8 cellular contexts compared by ENCODE assay signal in genomic region chrX:44872817-44873414, GRCh38. TPM values are rescaled to one million over a fixed set of nuclear protein-coding genes. Genes with fewer than 3 reads are reported as not detected.
DNase-seq lines count a peak whose midpoint lies in the region; ATAC-seq and TF ChIP-seq lines count a peak whose summit lies in the region.

TSS of gene KDM6A (plus strand) at chrX:44873188. CDS start at chrX:44873552, 364 bp downstream.

- peak within 1 kb of the TSS; percentile 97 for H3K4me2 ChIP-seq in osteoblast (ENCODE audit: insufficient read depth, low read length)

- H3K27ac ChIP-seq in osteoblast (ENCODE audit: low read depth, low read length): peak within 1 kb of the TSS; percentile 84
- H3K27ac ChIP-seq in thoracic aorta: peak within 1 kb of the TSS; percentile 96 to 97

- H3K27me3 ChIP-seq in osteoblast (ENCODE audit: insufficient read depth, low read length) (no peaks in the 10 kb centered on the region), thoracic aorta (replicated peaks; ENCODE audit: insufficient read depth) (no peaks in the 10 kb centered on the region)

- peaks cover 3% of the 10 kb centered on the region for H3K36me3 ChIP-seq in osteoblast (ENCODE audit: insufficient read depth, low read length)
- H3K36me3 ChIP-seq in thoracic aorta: no peaks in the 10 kb centered on the region

- peak; percentile 90 for ATAC-seq in HG02610 (IDR thresholded peaks at IDR 0.05; ENCODE audit: unreplicated experiment)
- peak; percentile 91 for ATAC-seq in thoracic aorta (ENCODE audit: insufficient number of reproducible peaks, low FRiP score, low read depth)

- DNase-seq in NCI-H1092 treated with DMSO at 0.1 percent for 48 hours (lab: John Stamatoyannopoulos, UW) (peak; percentile 98), SKM-1 treated with dmso at 0.1 percent for 144 hours (lab: John Stamatoyannopoulos, UW; ENCODE audit: unreplicated experiment) (peak; percentile 78), glutamatergic neuron (peak; percentile 96), osteoblast (ENCODE audit: insufficient read length, low spot score, missing footprints) (peak; percentile 99), thoracic aorta (ENCODE audit: low spot score) (peak; percentile 88)
- DNase-seq in activated naive CD8-positive, alpha-beta T cell treated with anti-CD3 and anti-CD28 coated beads for 36 hours: peak; percentile 94

- H3K36me3 Mint-ChIP-seq in activated naive CD8-positive, alpha-beta T cell treated with anti-CD3 and anti-CD28 coated beads for 36 hours: peaks cover 6% of the 10 kb centered on the region
- no peaks in the 10 kb centered on the region for H3K36me3 Mint-ChIP-seq in glutamatergic neuron (ENCODE audit: unreplicated experiment)

- peak within 1 kb of the TSS; percentile 99 for H3K4me3 ChIP-seq in GM08714 (ENCODE audit: low read length)
- peak within 1 kb of the TSS; percentile 91 for H3K4me3 ChIP-seq in osteoblast (ENCODE audit: insufficient read depth, low read length)
- H3K4me3 ChIP-seq in thoracic aorta: peak within 1 kb of the TSS; percentile 91

- peak within 1 kb of the TSS; percentile 98 for H3K27ac Mint-ChIP-seq in activated naive CD8-positive, alpha-beta T cell treated with anti-CD3 and anti-CD28 coated beads for 36 hours
- H3K27ac Mint-ChIP-seq in glutamatergic neuron (ENCODE audit: unreplicated experiment): peak within 1 kb of the TSS; percentile 98

- TF ChIP-seq CTCF in glutamatergic neuron (IDR thresholded peaks at IDR 0.05; ENCODE audit: partially characterized antibody, unreplicated experiment): no peak
- TF ChIP-seq CTCF in osteoblast (IDR thresholded peaks at IDR 0.05; ENCODE audit: extremely low read depth, low read depth, low read length): no peak
- no peak for TF ChIP-seq CTCF in thoracic aorta (IDR thresholded peaks at IDR 0.05)

- H2AFZ ChIP-seq in osteoblast (ENCODE audit: low read length): peak within 1 kb of the TSS; percentile 95

- H4K20me1 ChIP-seq in osteoblast (ENCODE audit: insufficient read depth, low read length): peaks cover 19% of the 10 kb centered on the region

- H3K27me3 Mint-ChIP-seq in activated naive CD8-positive, alpha-beta T cell treated with anti-CD3 and anti-CD28 coated beads for 36 hours: no peaks in the 10 kb centered on the region
- peaks cover 3% of the 10 kb centered on the region for H3K27me3 Mint-ChIP-seq in glutamatergic neuron (ENCODE audit: unreplicated experiment)

- peaks cover 58% of the 10 kb centered on the region for H3K79me2 ChIP-seq in osteoblast (ENCODE audit: insufficient read depth, low read length)

- no peaks in the 10 kb centered on the region for H3K9me3 Mint-ChIP-seq in activated naive CD8-positive, alpha-beta T cell treated with anti-CD3 and anti-CD28 coated beads for 36 hours
- peaks cover 7% of the 10 kb centered on the region for H3K9me3 Mint-ChIP-seq in glutamatergic neuron (ENCODE audit: unreplicated experiment)

- H3K4me1 ChIP-seq in osteoblast (ENCODE audit: insufficient read depth, low read length) (peaks cover 10% of the 10 kb centered on the region), thoracic aorta (ENCODE audit: control insufficient read depth in 1 of 2, low read depth in 2 of 2) (peaks cover 0 to 8% of the 10 kb centered on the region in 2 donors)

- H3K4me3 Mint-ChIP-seq in activated naive CD8-positive, alpha-beta T cell treated with anti-CD3 and anti-CD28 coated beads for 36 hours: peak within 1 kb of the TSS; percentile 93
- peak within 1 kb of the TSS; percentile 92 for H3K4me3 Mint-ChIP-seq in glutamatergic neuron (ENCODE audit: unreplicated experiment)

- H3K9me3 ChIP-seq in osteoblast (ENCODE audit: low read depth, low read length) (no peaks in the 10 kb centered on the region), thoracic aorta (no peaks in the 10 kb centered on the region)

- peaks cover 1% of the 10 kb centered on the region for H3K4me1 Mint-ChIP-seq in activated naive CD8-positive, alpha-beta T cell treated with anti-CD3 and anti-CD28 coated beads for 36 hours
- H3K4me1 Mint-ChIP-seq in glutamatergic neuron (ENCODE audit: low read depth, unreplicated experiment): peaks cover 3% of the 10 kb centered on the region

RNA-seq across cellular contexts. Expression of gene KDM6A, which starts in this region (rescaled TPM):
- total RNA-seq in activated naive CD8-positive, alpha-beta T cell treated with anti-CD3 and anti-CD28 coated beads for 36 hours: 10 to 100 TPM; 15.8 to 17.4 TPM
- total RNA-seq in glutamatergic neuron (ENCODE audit: unreplicated experiment) (26.5 TPM), osteoblast (20.3 and 33.0 TPM in 2 replicates), thoracic aorta (10 to 100 TPM; 18.3 to 26.9 TPM)

Comparison
In these comparisons a context has a peak if more than half of its experiments do, and no peak if none do; other contexts are left out.
1. Peak in every context shown above with its lines: DNase-seq, ATAC-seq, H3K4me3 ChIP-seq and H3K27ac ChIP-seq.